Comparison of ENCODE assay signal across 19 cellular contexts in the genomic region with DNA sequence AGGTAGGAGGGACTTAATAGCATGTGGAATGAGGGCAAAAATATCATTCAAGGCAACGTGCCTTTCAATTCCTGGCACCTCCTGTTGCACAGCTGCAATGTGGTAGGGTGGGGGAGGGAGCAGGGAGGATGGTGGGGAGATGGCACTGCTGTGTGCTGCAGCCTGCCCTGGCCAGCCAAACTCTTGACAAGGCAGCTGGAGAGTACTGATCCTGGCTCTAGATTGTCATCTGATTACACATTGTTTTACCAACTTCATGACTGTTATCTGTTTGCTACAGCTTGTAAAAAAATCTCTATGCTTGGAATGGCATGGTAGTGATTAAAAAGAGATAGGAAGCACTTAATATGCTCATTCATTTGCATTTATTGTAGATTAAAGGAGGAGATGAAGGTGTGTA. TPM values are rescaled to one million over a fixed set of nuclear protein-coding genes. Genes with fewer than 3 reads are reported as not detected.
DNase-seq lines count a peak whose midpoint lies in the region; ATAC-seq and TF ChIP-seq lines count a peak whose summit lies in the region.
"Had no signal": no experiment of that assay in that cellular context is flagged by ENCODE, and none has a peak within 500 bp of the region (broad histone marks: within the 10 kb centered on the region; RNA-seq: fewer than 3 reads in every experiment).

No MANE protein-coding gene starts in this region.

- H3K4me1 Mint-ChIP-seq in naive thymus-derived CD4-positive, alpha-beta T cell = peaks cover 24 to 100% (median 93%) of the 10 kb centered on the region in 7 donors
- peaks cover 42% of the 10 kb centered on the region for H3K4me1 Mint-ChIP-seq in activated CD8-positive, alpha-beta T cell treated with anti-CD3 and anti-CD28 coated beads for 36 hours (ENCODE audit: low read depth)
- H3K4me1 Mint-ChIP-seq in activated CD4-positive, alpha-beta memory T cell treated with anti-CD3 and anti-CD28 coated beads, Interleukin-2, amount 10 ng/mL, durations not matched to agents 7 days and 5 days = peaks cover 6% of the 10 kb centered on the region
- H3K4me1 Mint-ChIP-seq in endothelial cell (ENCODE audit: unreplicated experiment) = peaks cover 37% of the 10 kb centered on the region
- H3K4me1 Mint-ChIP-seq: CD14-positive monocyte; stimulated activated naive B cell treated with anti-CD40 and anti-IgM and Interleukin-4, amounts not matched to agents 10 μg/mL and 1 μg/mL and 100 μg/mL, for 72 hours had no signal

- peak overlapping the region in 5 of 10 donors; percentile 3 to 80 (median 35) for H3K4me3 Mint-ChIP-seq in naive thymus-derived CD4-positive, alpha-beta T cell
- H3K4me3 Mint-ChIP-seq in activated CD8-positive, alpha-beta T cell treated with anti-CD3 and anti-CD28 coated beads for 36 hours = no peak overlapping the region
- no peak overlapping the region for H3K4me3 Mint-ChIP-seq in activated CD4-positive, alpha-beta memory T cell treated with anti-CD3 and anti-CD28 coated beads, Interleukin-2, amount 10 ng/mL, durations not matched to agents 7 days and 5 days
- H3K4me3 Mint-ChIP-seq in endothelial cell (ENCODE audit: unreplicated experiment) = no peak overlapping the region
- H3K4me3 Mint-ChIP-seq: CD14-positive monocyte; stimulated activated naive B cell treated with anti-CD40 and anti-IgM and Interleukin-4, amounts not matched to agents 10 μg/mL and 1 μg/mL and 100 μg/mL, for 72 hours had no signal

- no peaks in the 10 kb centered on the region for H3K36me3 ChIP-seq in right atrium auricular region
- no peaks in the 10 kb centered on the region for H3K36me3 ChIP-seq in naive thymus-derived CD4-positive, alpha-beta T cell (ENCODE audit: control insufficient read depth in 2 of 3, insufficient read depth in 3 of 3, low read length in 3 of 3)
- H3K36me3 ChIP-seq: upper lobe of left lung, WERI-Rb-1 had no signal

- H3K27me3 Mint-ChIP-seq in naive thymus-derived CD4-positive, alpha-beta T cell = no peaks in the 10 kb centered on the region
- H3K27me3 Mint-ChIP-seq in activated CD8-positive, alpha-beta T cell treated with anti-CD3 and anti-CD28 coated beads for 36 hours = no peaks in the 10 kb centered on the region
- no peaks in the 10 kb centered on the region for H3K27me3 Mint-ChIP-seq in activated CD4-positive, alpha-beta memory T cell treated with anti-CD3 and anti-CD28 coated beads, Interleukin-2, amount 10 ng/mL, durations not matched to agents 7 days and 5 days
- H3K27me3 Mint-ChIP-seq in endothelial cell (ENCODE audit: unreplicated experiment) = peaks cover 2% of the 10 kb centered on the region

- intact Hi-C loops in Right ventricle myocardium superior (cut with DNase I) = no loop called here
- intact Hi-C loops in naive thymus-derived CD4-positive, alpha-beta T cell (cut with micrococcal nuclease) = loop anchor here in 1 of 2 donors (5.0 kb wide), 1 partner anchor 40 kb away; no protein-coding TSS in a partner anchor
- intact Hi-C loops in activated CD8-positive, alpha-beta T cell treated with anti-CD3 and anti-CD28 coated beads for 36 hours (cut with micrococcal nuclease) = no loop called here

- no peak overlapping the region for H3K4me3 ChIP-seq in right atrium auricular region
- no peak overlapping the region for H3K4me3 ChIP-seq in naive thymus-derived CD4-positive, alpha-beta T cell (ENCODE audit: low read length)
- H3K4me3 ChIP-seq: A549, upper lobe of left lung had no signal

- no peaks in the 10 kb centered on the region for H3K9me3 Mint-ChIP-seq in naive thymus-derived CD4-positive, alpha-beta T cell
- no peaks in the 10 kb centered on the region for H3K9me3 Mint-ChIP-seq in activated CD8-positive, alpha-beta T cell treated with anti-CD3 and anti-CD28 coated beads for 36 hours
- no peaks in the 10 kb centered on the region for H3K9me3 Mint-ChIP-seq in activated CD4-positive, alpha-beta memory T cell treated with anti-CD3 and anti-CD28 coated beads, Interleukin-2, amount 10 ng/mL, durations not matched to agents 7 days and 5 days
- no peaks in the 10 kb centered on the region for H3K9me3 Mint-ChIP-seq in endothelial cell (ENCODE audit: unreplicated experiment)
- H3K9me3 Mint-ChIP-seq: CD14-positive monocyte; stimulated activated naive B cell treated with anti-CD40 and anti-IgM and Interleukin-4, amounts not matched to agents 10 μg/mL and 1 μg/mL and 100 μg/mL, for 72 hours had no signal

- CTCF ChIA-PET in naive thymus-derived CD4-positive, alpha-beta T cell (lab: Charles Lee) = interaction anchor here (1.1 to 1.9 kb wide), 4 partner anchors 14 to 275 kb away, joined by 3 to 8 read pairs (median 4); no protein-coding TSS in a partner anchor
- CTCF ChIA-PET in activated CD8-positive, alpha-beta T cell treated with anti-CD3 and anti-CD28 coated beads for 36 hours (lab: Charles Lee) = interaction anchor here (0.6 to 1.9 kb wide), 3 partner anchors 12 to 445 kb away, joined by 3 to 7 read pairs (median 5); no protein-coding TSS in a partner anchor
- CTCF ChIA-PET in activated CD4-positive, alpha-beta memory T cell treated with anti-CD3 and anti-CD28 coated beads, Interleukin-2, amount 10 ng/mL, durations not matched to agents 7 days and 5 days (lab: Charles Lee) = interaction anchor here (1.6 kb wide), 2 partner anchors 14 to 17 kb away, joined by 5 to 9 read pairs; no protein-coding TSS in a partner anchor

- peak overlapping the region in 8 of 9 donors; percentile 23 to 99 (median 82) for H3K27ac Mint-ChIP-seq in naive thymus-derived CD4-positive, alpha-beta T cell
- no peak overlapping the region for H3K27ac Mint-ChIP-seq in activated CD8-positive, alpha-beta T cell treated with anti-CD3 and anti-CD28 coated beads for 36 hours
- no peak overlapping the region for H3K27ac Mint-ChIP-seq in activated CD4-positive, alpha-beta memory T cell treated with anti-CD3 and anti-CD28 coated beads, Interleukin-2, amount 10 ng/mL, durations not matched to agents 7 days and 5 days
- no peak overlapping the region for H3K27ac Mint-ChIP-seq in endothelial cell (ENCODE audit: unreplicated experiment)
- H3K27ac Mint-ChIP-seq: stimulated activated naive B cell treated with anti-CD40 and anti-IgM and Interleukin-4, amounts not matched to agents 10 μg/mL and 1 μg/mL and 100 μg/mL, for 72 hours had no signal

- H3K4me1 ChIP-seq in right atrium auricular region = peaks cover 0 to 22% of the 10 kb centered on the region in 2 donors
- peaks cover 4 to 76% of the 10 kb centered on the region in 2 donors for H3K4me1 ChIP-seq in naive thymus-derived CD4-positive, alpha-beta T cell (ENCODE audit: control insufficient read depth in 2 of 2, insufficient read depth in 2 of 2, low read length in 2 of 2)
- H3K4me1 ChIP-seq: A549 had no signal

- TF ChIP-seq CTCF in right atrium auricular region (IDR thresholded peaks at IDR 0.05) (no peak), endothelial cell (IDR thresholded peaks at IDR 0.05; ENCODE audit: unreplicated experiment) (no peak)
- no peak for TF ChIP-seq CTCF in activated CD8-positive, alpha-beta T cell treated with anti-CD3 and anti-CD28 coated beads for 36 hours (IDR thresholded peaks at IDR 0.05)

- H3K27me3 ChIP-seq in right atrium auricular region = no peaks in the 10 kb centered on the region
- no peaks in the 10 kb centered on the region for H3K27me3 ChIP-seq in naive thymus-derived CD4-positive, alpha-beta T cell (ENCODE audit: control insufficient read depth in 2 of 2, insufficient read depth in 2 of 2, low read length in 2 of 2)
- H3K27me3 ChIP-seq: upper lobe of left lung had no signal

- H3K27ac ChIP-seq in right atrium auricular region (no peak overlapping the region), cingulate gyrus (ENCODE audit: low read depth, low read length) (peak overlapping the region; percentile 89)
- H3K27ac ChIP-seq in naive thymus-derived CD4-positive, alpha-beta T cell (ENCODE audit: low read depth, low read length) = no peak overlapping the region
- H3K27ac ChIP-seq: A549, HL-60, upper lobe of left lung, WERI-Rb-1 had no signal

- DNase-seq in Right ventricle myocardium superior (no peak), right atrium auricular region (ENCODE audit: low spot score) (no peak), endothelial cell (ENCODE audit: low spot score) (no peak)
- no peak for DNase-seq in naive thymus-derived CD4-positive, alpha-beta T cell
- DNase-seq in activated CD8-positive, alpha-beta T cell treated with anti-CD3 and anti-CD28 coated beads for 36 hours = no peak
- no peak for DNase-seq in activated CD4-positive, alpha-beta memory T cell treated with anti-CD3 and anti-CD28 coated beads, Interleukin-2, amount 10 ng/mL, durations not matched to agents 7 days and 5 days
- no peak for DNase-seq in activated CD4-positive, alpha-beta T cell treated with anti-CD3 and anti-CD28 coated beads for 4 hours
- DNase-seq: DMS79; NCI-H1105 treated with DMSO at 0.1 percent for 48 hours; stimulated activated naive B cell treated with anti-CD40 and anti-IgM and Interleukin-4, amounts not matched to agents 10 μg/mL and 1 μg/mL and 100 μg/mL, for 72 hours; SW 1271; upper lobe of left lung; WERI-Rb-1 had no signal

- POLR2A ChIA-PET in naive thymus-derived CD4-positive, alpha-beta T cell (lab: Charles Lee) = interaction anchor here (0.9 kb wide), 2 partner anchors 33 to 61 kb away, joined by 3 to 6 read pairs; no protein-coding TSS in a partner anchor
- POLR2A ChIA-PET in activated CD8-positive, alpha-beta T cell treated with anti-CD3 and anti-CD28 coated beads for 36 hours (lab: Charles Lee) = interaction anchor here (1.3 kb wide), 1 partner anchor 14 kb away, joined by 4 read pairs; no protein-coding TSS in a partner anchor
- POLR2A ChIA-PET in activated CD4-positive, alpha-beta memory T cell treated with anti-CD3 and anti-CD28 coated beads, Interleukin-2, amount 10 ng/mL, durations not matched to agents 7 days and 5 days (lab: Charles Lee) = no interaction called here

- peaks cover 0 to 3% (median 0%) of the 10 kb centered on the region in 5 donors for H3K36me3 Mint-ChIP-seq in naive thymus-derived CD4-positive, alpha-beta T cell
- no peaks in the 10 kb centered on the region for H3K36me3 Mint-ChIP-seq in activated CD8-positive, alpha-beta T cell treated with anti-CD3 and anti-CD28 coated beads for 36 hours (ENCODE audit: low read depth)
- H3K36me3 Mint-ChIP-seq in activated CD4-positive, alpha-beta memory T cell treated with anti-CD3 and anti-CD28 coated beads, Interleukin-2, amount 10 ng/mL, durations not matched to agents 7 days and 5 days (ENCODE audit: low read depth) = no peaks in the 10 kb centered on the region
- no peaks in the 10 kb centered on the region for H3K36me3 Mint-ChIP-seq in endothelial cell (ENCODE audit: low read depth, unreplicated experiment)
- H3K36me3 Mint-ChIP-seq: CD14-positive monocyte; stimulated activated naive B cell treated with anti-CD40 and anti-IgM and Interleukin-4, amounts not matched to agents 10 μg/mL and 1 μg/mL and 100 μg/mL, for 72 hours had no signal

- H3K9me3 ChIP-seq in right atrium auricular region = no peaks in the 10 kb centered on the region
- H3K9me3 ChIP-seq in naive thymus-derived CD4-positive, alpha-beta T cell (ENCODE audit: control insufficient read depth in 2 of 3, low read length in 3 of 3) = no peaks in the 10 kb centered on the region
- H3K9me3 ChIP-seq: A549, upper lobe of left lung had no signal

- ATAC-seq in Right ventricle myocardium superior (ENCODE audit: poor library complexity) = peak; percentile 57
- no peak for ATAC-seq in naive thymus-derived CD4-positive, alpha-beta T cell
- no peak for ATAC-seq in activated CD8-positive, alpha-beta T cell treated with anti-CD3 and anti-CD28 coated beads for 36 hours
- ATAC-seq: A549; left lobe of liver; Panc1; stimulated activated naive B cell treated with anti-CD40 and anti-IgM and Interleukin-4, amounts not matched to agents 10 μg/mL and 1 μg/mL and 100 μg/mL, for 72 hours had no signal

RNA-seq across cellular contexts. Expression of a gene that starts 47.7 kb away (rescaled TPM):
- total RNA-seq in Right ventricle myocardium superior = 93.3 TPM
- total RNA-seq in right atrium auricular region = 10 to 100 TPM; 26.8 to 32.0 TPM
- total RNA-seq in naive thymus-derived CD4-positive, alpha-beta T cell = 10 to 100 TPM in 4 of 5 experiments, 1 to 10 TPM in 1; 1.8 to 33.7 (median 28.5) TPM
- polyA plus RNA-seq in naive thymus-derived CD4-positive, alpha-beta T cell = 10 to 100 TPM; 13.1 to 16.7 TPM
- under 1 TPM; 0.68 to 0.69 TPM for total RNA-seq in activated CD8-positive, alpha-beta T cell treated with anti-CD3 and anti-CD28 coated beads for 36 hours
- 1 to 10 TPM; 1.2 to 1.6 TPM for total RNA-seq in activated CD4-positive, alpha-beta memory T cell treated with anti-CD3 and anti-CD28 coated beads, Interleukin-2, amount 10 ng/mL, durations not matched to agents 7 days and 5 days
- 13.6 TPM for total RNA-seq in endothelial cell (ENCODE audit: unreplicated experiment)

Comparison
In these comparisons a context has a peak if more than half of its experiments do, and no peak if none do; other contexts are left out.
1. H3K27ac Mint-ChIP-seq: peak in naive thymus-derived CD4-positive, alpha-beta T cell (8 of 9); none in activated CD8-positive, alpha-beta T cell treated with anti-CD3 and anti-CD28 coated beads for 36 hours (single experiment), activated CD4-positive, alpha-beta memory T cell treated with anti-CD3 and anti-CD28 coated beads, Interleukin-2, amount 10 ng/mL, durations not matched to agents 7 days and 5 days (single experiment) and endothelial cell (single experiment).